1 cellular context compared by ENCODE assay signal in genomic region chr2:105403785-105404698, GRCh38.
TF ChIP-seq lines count a peak whose summit lies in the region.

No MANE protein-coding gene starts in this region.

TF ChIP-seq in K562, 482 proteins besides CTCF, POLR2A, EP300 and RAD21 (continued from another document and continues in another):
- TF ChIP-seq ATF1 (CRISPR knock-in tag; IDR thresholded peaks at IDR 0.05) = no peak
- 0 out of 2 replicates have a peak, but pooled peaks have one; percentile 23 for TF ChIP-seq ATF1 (tag; IDR thresholded peaks at IDR 0.05)
- TF ChIP-seq NRF1 (conservative IDR thresholded peaks at IDR 0.05 in 1 of 2, IDR thresholded peaks at IDR 0.05 in 1 of 2) = no peak
- no peak for TF ChIP-seq SOX6 (IDR thresholded peaks at IDR 0.05)
- TF ChIP-seq ZNF740 (CRISPR knock-in tag; IDR thresholded peaks at IDR 0.05) = peak; percentile 68
- TF ChIP-seq ZNF740 (tag; IDR thresholded peaks at IDR 0.05) = no peak
- TF ChIP-seq HSF4 (CRISPR knock-in tag; IDR thresholded peaks at IDR 0.05; ENCODE audit: borderline replicate concordance) = no peak
- no peak for TF ChIP-seq PTTG1 (tag; IDR thresholded peaks at IDR 0.05; ENCODE audit: low read depth)
- no peak for TF ChIP-seq RBM39 (optimal IDR thresholded peaks at IDR 0.05; ENCODE audit: low read depth, low read length)
- TF ChIP-seq ETV6 (IDR thresholded peaks at IDR 0.05; ENCODE audit: borderline replicate concordance in 1 of 2, low read depth in 2 of 2, low read length in 1 of 2) = no peak
- no peak for TF ChIP-seq ETV6 (CRISPR knock-in tag; IDR thresholded peaks at IDR 0.05; ENCODE audit: borderline replicate concordance)
- TF ChIP-seq HMBOX1 (IDR thresholded peaks at IDR 0.05) = peak; percentile 50; the same call in 1 of the 2 replicates
- no peak for TF ChIP-seq MBD1 (CRISPR knock-in tag; IDR thresholded peaks at IDR 0.05)
- TF ChIP-seq ZNF644 (tag; IDR thresholded peaks at IDR 0.05; ENCODE audit: low read depth) = no peak
- no peak for TF ChIP-seq FOXA3 (CRISPR knock-in tag; conservative IDR thresholded peaks at IDR 0.05 in 1 of 2, IDR thresholded peaks at IDR 0.05 in 1 of 2)
- TF ChIP-seq ZNF444 (CRISPR knock-in tag; IDR thresholded peaks at IDR 0.05) = no peak
- TF ChIP-seq ZBTB9 (CRISPR knock-in tag; IDR thresholded peaks at IDR 0.05) = no peak
- no peak for TF ChIP-seq SAFB (IDR thresholded peaks at IDR 0.05; ENCODE audit: borderline replicate concordance, low read depth, low read length)
- no peak for TF ChIP-seq MED1 (CRISPR knock-in tag; IDR thresholded peaks at IDR 0.05; ENCODE audit: borderline replicate concordance)
- no peak for TF ChIP-seq SRSF7 (optimal IDR thresholded peaks at IDR 0.05; ENCODE audit: low read depth, low read length)
- TF ChIP-seq ZNF668 (CRISPR knock-in tag; IDR thresholded peaks at IDR 0.05) = no peak
- TF ChIP-seq ARID4B (CRISPR knock-in tag; IDR thresholded peaks at IDR 0.05) = peak; percentile 34; the same call in 1 of the 2 replicates
- no peak for TF ChIP-seq SIN3A (IDR thresholded peaks at IDR 0.05; ENCODE audit: borderline replicate concordance in 2 of 2, control insufficient read depth in 1 of 2, low read depth in 2 of 2, low read length in 2 of 2)
- TF ChIP-seq BMI1 (IDR thresholded peaks at IDR 0.05; ENCODE audit: low read length) = no peak
- TF ChIP-seq MAX (CRISPR knock-in tag; IDR thresholded peaks at IDR 0.05) = peak; percentile 56; the same call in 1 of the 2 replicates
- no peak for TF ChIP-seq JUND (IDR thresholded peaks at IDR 0.05; ENCODE audit: borderline replicate concordance, low read depth, low read length)
- TF ChIP-seq JUND (tag; IDR thresholded peaks at IDR 0.05; ENCODE audit: borderline replicate concordance, low read depth, low read length) = no peak
- TF ChIP-seq HNRNPH1 (optimal IDR thresholded peaks at IDR 0.05; ENCODE audit: low read depth, low read length) = no peak
- no peak for TF ChIP-seq ARHGAP35 (IDR thresholded peaks at IDR 0.05; ENCODE audit: partially characterized antibody)
- TF ChIP-seq HDAC2 (IDR thresholded peaks at IDR 0.05) = no peak
- TF ChIP-seq USF2 (CRISPR knock-in tag; IDR thresholded peaks at IDR 0.05) = no peak
- no peak for TF ChIP-seq HNRNPUL1 (IDR thresholded peaks at IDR 0.05; ENCODE audit: low read length)
- no peak for TF ChIP-seq HCFC1 (IDR thresholded peaks at IDR 0.05; ENCODE audit: low read depth, low read length)
- TF ChIP-seq ZBTB5 (IDR thresholded peaks at IDR 0.05) = no peak
- no peak for TF ChIP-seq KLF10 (CRISPR knock-in tag; IDR thresholded peaks at IDR 0.05)
- TF ChIP-seq NCOR1 (IDR thresholded peaks at IDR 0.05) = 0 out of 2 replicates have a peak, but pooled peaks have one; percentile 9
- no peak for TF ChIP-seq PCBP2 (IDR thresholded peaks at IDR 0.05; ENCODE audit: low read depth, low read length, poor library complexity, severe bottlenecking)
- TF ChIP-seq CBX5 (IDR thresholded peaks at IDR 0.05; ENCODE audit: borderline replicate concordance, low read depth) = no peak
- TF ChIP-seq DLX4 (CRISPR knock-in tag; IDR thresholded peaks at IDR 0.05) = no peak
- no peak for TF ChIP-seq STAT6 (CRISPR knock-in tag; IDR thresholded peaks at IDR 0.05)
- TF ChIP-seq TARDBP (IDR thresholded peaks at IDR 0.05) = no peak
- TF ChIP-seq ZFP30 (CRISPR knock-in tag; IDR thresholded peaks at IDR 0.05; ENCODE audit: borderline replicate concordance) = no peak
- no peak for TF ChIP-seq TFAM (CRISPR knock-in tag; conservative IDR thresholded peaks at IDR 0.05)
- no peak for TF ChIP-seq ZBTB33 (CRISPR knock-in tag; IDR thresholded peaks at IDR 0.05)
- TF ChIP-seq MTA2 (IDR thresholded peaks at IDR 0.05; ENCODE audit: low read depth) = no peak
